11 cellular contexts compared by ENCODE assay signal in the genomic region with DNA sequence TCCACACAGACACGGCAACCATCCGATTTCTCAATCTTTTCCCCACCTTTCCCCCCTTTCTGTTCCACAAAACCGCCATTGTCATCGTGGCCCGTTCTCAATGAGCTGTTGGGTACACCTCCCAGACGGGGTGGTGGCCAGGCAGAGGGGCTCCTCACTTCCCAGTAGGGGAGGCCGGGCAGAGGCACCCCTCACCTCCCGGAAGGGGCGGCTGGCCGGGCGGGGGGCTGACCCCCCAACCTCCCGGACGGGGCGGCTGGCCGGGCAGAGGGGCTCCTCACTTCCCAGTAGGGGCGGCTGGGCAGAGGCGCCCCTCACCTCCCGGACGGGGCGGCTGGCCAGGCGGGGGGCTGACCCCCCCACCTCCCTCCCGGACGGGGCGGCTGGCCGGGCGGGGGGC. TPM values are rescaled to one million over a fixed set of nuclear protein-coding genes. Genes with fewer than 3 reads are reported as not detected.
DNase-seq lines count a peak whose midpoint lies in the region; TF ChIP-seq lines count a peak whose summit lies in the region.
"Not testable (repeated sequence)": the region's sequence is repeated elsewhere in the genome, so short reads cannot be mapped to it uniquely, and the experiment has no call there.
"Had no signal": no experiment of that assay in that cellular context is flagged by ENCODE, and none has a peak within 500 bp of the region (broad histone marks: within the 10 kb centered on the region; RNA-seq: fewer than 3 reads in every experiment).

No MANE protein-coding gene starts in this region.

- H3K27ac Mint-ChIP-seq in chondrocyte (ENCODE audit: unreplicated experiment) = peak overlapping the region; percentile 17
- peak overlapping the region; percentile 64 for H3K27ac Mint-ChIP-seq in glutamatergic neuron (ENCODE audit: unreplicated experiment)
- H3K27ac Mint-ChIP-seq in osteocyte (ENCODE audit: unreplicated experiment) = not testable (repeated sequence)

- H3K4me1 ChIP-seq in left ventricle myocardium inferior = peaks cover 42% of the 10 kb centered on the region

- H3K36me3 Mint-ChIP-seq in chondrocyte (ENCODE audit: low read depth) (peaks cover 12% of the 10 kb centered on the region), osteocyte (ENCODE audit: unreplicated experiment) (peaks cover 18% of the 10 kb centered on the region)
- not testable (repeated sequence) for H3K36me3 Mint-ChIP-seq in glutamatergic neuron (ENCODE audit: unreplicated experiment)

- intact Hi-C loops in left ventricle myocardium inferior (cut with micrococcal nuclease) = not testable (repeated sequence)

- H3K4me3 Mint-ChIP-seq in chondrocyte (ENCODE audit: unreplicated experiment); glutamatergic neuron (ENCODE audit: unreplicated experiment); osteocyte (ENCODE audit: unreplicated experiment): not testable (repeated sequence)

- H3K4me1 Mint-ChIP-seq in chondrocyte (ENCODE audit: low read depth) (peaks cover 23% of the 10 kb centered on the region), osteocyte (ENCODE audit: unreplicated experiment) (peaks cover 16% of the 10 kb centered on the region)
- not testable (repeated sequence) for H3K4me1 Mint-ChIP-seq in glutamatergic neuron (ENCODE audit: low read depth, unreplicated experiment)

- peaks cover 55% of the 10 kb centered on the region for H3K36me3 ChIP-seq in left ventricle myocardium inferior

- H3K27me3 Mint-ChIP-seq in chondrocyte (ENCODE audit: low read depth); glutamatergic neuron (ENCODE audit: unreplicated experiment); osteocyte (ENCODE audit: unreplicated experiment): not testable (repeated sequence)

- not testable (repeated sequence) for H3K9me3 Mint-ChIP-seq in chondrocyte (ENCODE audit: low read depth); glutamatergic neuron (ENCODE audit: unreplicated experiment); osteocyte (ENCODE audit: unreplicated experiment)

- peak overlapping the region; percentile 42 for H3K27ac ChIP-seq in left ventricle myocardium inferior (replicated peaks)

- H3K4me3 ChIP-seq in left ventricle myocardium inferior = not testable (repeated sequence)

- not testable (repeated sequence) for H3K9me3 ChIP-seq in left ventricle myocardium inferior (replicated peaks)

- not testable (repeated sequence) for TF ChIP-seq CTCF in chondrocyte (IDR thresholded peaks at IDR 0.05); glutamatergic neuron (IDR thresholded peaks at IDR 0.05; ENCODE audit: partially characterized antibody, unreplicated experiment); left ventricle myocardium inferior (IDR thresholded peaks at IDR 0.05; ENCODE audit: borderline replicate concordance); osteocyte (IDR thresholded peaks at IDR 0.05)

- not testable (repeated sequence) for DNase-seq in chondrocyte (ENCODE audit: low spot score); glutamatergic neuron; left ventricle myocardium inferior
- peak; percentile 51 for DNase-seq in osteocyte (ENCODE audit: extremely low spot score, unreplicated experiment)

- H3K27me3 ChIP-seq in left ventricle myocardium inferior (ENCODE audit: low read depth) = not testable (repeated sequence)

RNA-seq across cellular contexts. Expression of gene YIPF4, which starts 15.8 kb away (rescaled TPM):
- 49.4 to 59.4 TPM (median 56.5 TPM) in 3 replicates for total RNA-seq in chondrocyte
- 50.2 TPM for total RNA-seq in glutamatergic neuron (ENCODE audit: unreplicated experiment)
- total RNA-seq in left ventricle myocardium inferior = 70.1 TPM
- total RNA-seq in osteocyte = 73.5 and 75.5 TPM in 2 replicates

RNA-seq across cellular contexts. Expression of gene NLRC4, which starts 28.8 kb away (rescaled TPM):
- total RNA-seq in chondrocyte (not detected in 3 replicates), glutamatergic neuron (ENCODE audit: unreplicated experiment) (not detected), left ventricle myocardium inferior (0.96 TPM), osteocyte (not detected in 2 replicates)
- total RNA-seq: A172; A673; Caco-2; Calu3; CD4-positive, CD25-positive, alpha-beta regulatory T cell; CD8-positive, alpha-beta T cell; Daoy had no signal
